Comparison of ENCODE assay signal across 6 cellular contexts in genomic region chr17:26996146-26996916, GRCh38.
DNase-seq lines count a peak whose midpoint lies in the region; ATAC-seq, FAIRE-seq and TF ChIP-seq lines count a peak whose summit lies in the region.
"Not testable (repeated sequence)": the region's sequence is repeated elsewhere in the genome, so short reads cannot be mapped to it uniquely, and the experiment has no call there.

No MANE protein-coding gene starts in this region.

- intact Hi-C loops in K562 (cut with micrococcal nuclease), result not testable (repeated sequence)

- TF ChIP-seq EP300 in K562 (IDR thresholded peaks at IDR 0.05; ENCODE audit: low read length), result not testable (repeated sequence)

- not testable (repeated sequence) for TF ChIP-seq CTCF in OCI-LY3 (IDR thresholded peaks at IDR 0.05; ENCODE audit: low read depth, low read length); K562 (IDR thresholded peaks at IDR 0.05 in 2 of 3, conservative IDR thresholded peaks at IDR 0.05 in 1 of 3; ENCODE audit: insufficient read depth in 2 of 3, low read depth in 1 of 3, low read length in 3 of 3); osteoblast (IDR thresholded peaks at IDR 0.05; ENCODE audit: extremely low read depth, low read depth, low read length)

- H3K36me3 ChIP-seq in Karpas-422 (ENCODE audit: insufficient read depth, low read length); OCI-LY3 (replicated peaks; ENCODE audit: low read depth, low read length); K562 (ENCODE audit: control insufficient read depth, insufficient read depth, low read length); osteoblast (ENCODE audit: insufficient read depth, low read length): not testable (repeated sequence)

- H3K4me2 ChIP-seq in Karpas-422 (ENCODE audit: low read depth, low read length, poor library complexity, severe bottlenecking); K562 (ENCODE audit: insufficient read depth, low read length); osteoblast (ENCODE audit: insufficient read depth, low read length): not testable (repeated sequence)
- peak overlapping the region; percentile 20; the same call in 1 of the 2 replicates for H3K4me2 ChIP-seq in OCI-LY3 (ENCODE audit: low read length)

- DNase-seq in Karpas-422 (peak; percentile 54), osteoblast (ENCODE audit: insufficient read length, low spot score, missing footprints) (peak; percentile 9)
- DNase-seq in K562 (ENCODE audit: extremely low read depth in 1 of 4, low spot score in 3 of 4), result not testable (repeated sequence)

- H3K9me1 ChIP-seq in K562 (ENCODE audit: control insufficient read depth, insufficient read depth, low read length), result not testable (repeated sequence)

- peak overlapping the region; percentile 67 for H3K27ac ChIP-seq in Karpas-422 (ENCODE audit: low read length)
- not testable (repeated sequence) for H3K27ac ChIP-seq in OCI-LY3 (ENCODE audit: low read length); K562 (ENCODE audit: extremely low read depth, low read depth, low read length); osteoblast (ENCODE audit: low read depth, low read length)

- in situ Hi-C loops in K562 (cut with MboI), result not testable (repeated sequence)

- H3K4me1 ChIP-seq in Karpas-422 (ENCODE audit: low read length); OCI-LY3 (ENCODE audit: low read length); K562 (replicated peaks in 1 of 2; ENCODE audit: control insufficient read depth in 2 of 2, insufficient read depth in 2 of 2, low read length in 2 of 2); osteoblast (ENCODE audit: insufficient read depth, low read length): not testable (repeated sequence)

- H3K9me2 ChIP-seq in Karpas-422 (replicated peaks; ENCODE audit: insufficient read depth, low read length), result not testable (repeated sequence)

- not testable (repeated sequence) for H4K20me1 ChIP-seq in Karpas-422 (ENCODE audit: insufficient read depth, low read depth, low read length); OCI-LY3 (ENCODE audit: insufficient read depth, low read length); K562 (replicated peaks; ENCODE audit: control insufficient read depth, insufficient read depth, low read length); osteoblast (ENCODE audit: insufficient read depth, low read length)

- H2AFZ ChIP-seq in Karpas-422 (ENCODE audit: low read length); OCI-LY3 (ENCODE audit: low read depth, low read length); K562 (ENCODE audit: low read depth, low read length); osteoblast (ENCODE audit: low read length): not testable (repeated sequence)

- BruUV-seq in K562 (replicated peaks; lab: Mats Ljungman, UMichigan), result not testable (repeated sequence)

- peak; percentile 49 for ATAC-seq in GM18868 (IDR thresholded peaks at IDR 0.05; ENCODE audit: unreplicated experiment)
- ATAC-seq in HG02884 (IDR thresholded peaks at IDR 0.05; ENCODE audit: unreplicated experiment), result peak; percentile 55
- 0 out of 3 replicates have a peak, but pooled peaks have one; percentile 36 for ATAC-seq in K562

- TF ChIP-seq POLR2A in K562 (conservative IDR thresholded peaks at IDR 0.05), result not testable (repeated sequence)

- CTCF ChIA-PET in K562 (lab: Yijun Ruan, JAX; ENCODE audit: low intra/inter-chr PET ratio), result not testable (repeated sequence)

- not testable (repeated sequence) for H3K4me3 ChIP-seq in Karpas-422 (ENCODE audit: low read length); OCI-LY3 (ENCODE audit: low read length); K562; osteoblast (ENCODE audit: insufficient read depth, low read length)

- WGBS in K562 (ENCODE audit: insufficient coverage, low coverage, missing lambda C conversion rate), result 35% methylated on average over 6 of the region's 7 CpGs

- H3K9me3 ChIP-seq in Karpas-422 (ENCODE audit: low read length); OCI-LY3 (ENCODE audit: insufficient read depth, low read length); K562 (replicated peaks; ENCODE audit: control insufficient read depth, insufficient read depth, low read depth, low read length); osteoblast (ENCODE audit: low read depth, low read length): not testable (repeated sequence)

- H3K27me3 ChIP-seq in Karpas-422 (ENCODE audit: low read length); OCI-LY3 (ENCODE audit: low read depth, low read length); K562 (ENCODE audit: control insufficient read depth in 2 of 2, insufficient read depth in 2 of 2, low read length in 2 of 2); osteoblast (ENCODE audit: insufficient read depth, low read length): not testable (repeated sequence)

- H3K9ac ChIP-seq in Karpas-422 (ENCODE audit: low read length); OCI-LY3 (ENCODE audit: low read length); K562 (ENCODE audit: insufficient read depth in 1 of 2, low read depth in 2 of 2, low read length in 2 of 2): not testable (repeated sequence)

- POLR2A ChIA-PET in K562 (lab: Yijun Ruan, JAX), result not testable (repeated sequence)

- FAIRE-seq in K562 (lab: Jason Lieb, UNC), result not testable (repeated sequence)

- H3K79me2 ChIP-seq in Karpas-422 (ENCODE audit: low read length); OCI-LY3 (ENCODE audit: low read length); K562 (ENCODE audit: control insufficient read depth, insufficient read depth, low read length); osteoblast (ENCODE audit: insufficient read depth, low read length): not testable (repeated sequence)

- not testable (repeated sequence) for TF ChIP-seq RAD21 in K562 (CRISPR knock-in tag; conservative IDR thresholded peaks at IDR 0.05 in 1 of 2, IDR thresholded peaks at IDR 0.05 in 1 of 2)
